ENCODE assay signal across 17 cellular contexts in genomic region chr2:198042189-198042588, GRCh38.
DNase-seq lines count a peak whose midpoint lies in the region; ATAC-seq and TF ChIP-seq lines count a peak whose summit lies in the region.
"Had no signal": no experiment of that assay in that cellular context is flagged by ENCODE, and none has a peak within 500 bp of the region (broad histone marks: within the 10 kb centered on the region; RNA-seq: fewer than 3 reads in every experiment).

No MANE protein-coding gene starts in this region.

- 90% methylated on average over 1 of the region's 1 CpG for WGBS in suprapubic skin
- 47% methylated on average over 1 of the region's 1 CpG for WGBS in prostate gland

- no peaks in the 10 kb centered on the region for H3K27me3 ChIP-seq in suprapubic skin
- H3K27me3 ChIP-seq in prostate gland (replicated peaks; ENCODE audit: insufficient read depth), result no peaks in the 10 kb centered on the region
- H3K27me3 ChIP-seq: breast epithelium had no signal

- H3K4me3 ChIP-seq in GM12865 (ENCODE audit: low read depth, low read length) (no peak overlapping the region), suprapubic skin (no peak overlapping the region), prostate gland (no peak overlapping the region)
- H3K4me3 ChIP-seq: breast epithelium had no signal

- H3K4me1 ChIP-seq in suprapubic skin (no peaks in the 10 kb centered on the region), prostate gland (replicated peaks) (no peaks in the 10 kb centered on the region)
- H3K4me1 ChIP-seq: breast epithelium had no signal

- H3K9me3 ChIP-seq in suprapubic skin, result no peaks in the 10 kb centered on the region
- no peaks in the 10 kb centered on the region for H3K9me3 ChIP-seq in prostate gland
- H3K9me3 ChIP-seq: breast epithelium had no signal

- intact Hi-C loops in prostate gland (cut with DNase I), result no loop called here

- no peak for TF ChIP-seq EP300 in suprapubic skin (IDR thresholded peaks at IDR 0.05)

- peak; percentile 54 for DNase-seq in GM12865 (ENCODE audit: low read depth)
- peak; percentile 4 for DNase-seq in GM19238 (ENCODE audit: insufficient read length, low spot score)
- DNase-seq in suprapubic skin (ENCODE audit: low spot score in 2 of 2), result no peak
- no peak for DNase-seq in prostate gland (ENCODE audit: low spot score)
- no peak for DNase-seq in globus pallidus (ENCODE audit: low spot score)
- DNase-seq: activated CD4-positive, alpha-beta T cell treated with anti-CD3 and anti-CD28 coated beads for 36 hours; activated effector memory CD4-positive, alpha-beta T cell treated with anti-CD3 and anti-CD28 coated beads, Interleukin-2, amount 50 U/mL, for 16 hours; DND-41; glutamatergic neuron; left colon; NCI-H2171; stimulated activated CD4-positive, alpha-beta T cell treated with anti-CD3 and anti-CD28 coated beads, Interleukin-12 subunit alpha, Interleukin-12 subunit beta, amount 100 ng/mL, for 4 hours had no signal

- ATAC-seq in HG02588 (IDR thresholded peaks at IDR 0.05; ENCODE audit: unreplicated experiment) (peak; percentile 80), HG03565 (IDR thresholded peaks at IDR 0.05; ENCODE audit: unreplicated experiment) (peak; percentile 67), GM18505 (IDR thresholded peaks at IDR 0.05; ENCODE audit: unreplicated experiment) (no peak)
- ATAC-seq: activated CD4-positive, alpha-beta T cell treated with anti-CD3 and anti-CD28 coated beads for 36 hours; left colon had no signal

- H3K36me3 ChIP-seq in suprapubic skin, result no peaks in the 10 kb centered on the region
- no peaks in the 10 kb centered on the region for H3K36me3 ChIP-seq in prostate gland
- H3K36me3 ChIP-seq: breast epithelium had no signal

- TF ChIP-seq POLR2A in suprapubic skin (IDR thresholded peaks at IDR 0.05) (no peak), GM18505 (IDR thresholded peaks at IDR 0.05; ENCODE audit: borderline replicate concordance, extremely low read depth, insufficient read depth, insufficient read length) (no peak), prostate gland (IDR thresholded peaks at IDR 0.05) (no peak)

- TF ChIP-seq CTCF in GM12865 (IDR thresholded peaks at IDR 0.05; ENCODE audit: insufficient read depth, low read depth, low read length, missing control alignments) (no peak), suprapubic skin (IDR thresholded peaks at IDR 0.05) (no peak), prostate gland (IDR thresholded peaks at IDR 0.05) (no peak)

- no peak overlapping the region for H3K27ac ChIP-seq in suprapubic skin
- H3K27ac ChIP-seq in prostate gland, result no peak overlapping the region
- H3K27ac ChIP-seq: breast epithelium, KMS-11 had no signal

Comparison
In these comparisons a context has a peak if more than half of its experiments do, and no peak if none do; other contexts are left out.
1. DNase-seq: peak in GM12865 (single experiment) and GM19238 (single experiment); none in suprapubic skin (0 of 2), prostate gland (single experiment) and globus pallidus (single experiment).